Comparison of ENCODE assay signal across 7 cellular contexts in the genomic region with DNA sequence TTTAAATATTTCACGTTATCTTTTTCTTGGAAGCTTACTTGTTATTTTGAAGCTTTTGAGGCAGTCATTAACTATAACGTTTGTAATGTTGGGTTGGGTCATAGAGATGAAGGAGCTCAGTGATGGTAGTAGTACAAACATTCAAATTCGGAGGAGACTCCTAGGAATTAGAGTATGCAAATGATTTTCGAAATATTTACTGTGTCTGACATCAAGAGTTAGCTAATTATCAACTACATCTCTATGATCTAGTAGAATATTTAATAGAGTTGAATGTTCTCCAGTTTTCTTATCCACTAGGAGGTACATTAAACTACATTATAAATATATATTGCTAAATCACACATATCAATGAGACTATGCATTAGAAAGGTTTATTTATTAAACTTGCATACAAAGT.
"Had no signal": no experiment of that assay in that cellular context is flagged by ENCODE, and none has a peak within 500 bp of the region (broad histone marks: within the 10 kb centered on the region; RNA-seq: fewer than 3 reads in every experiment).

No MANE protein-coding gene starts in this region.

- DNase-seq: H9, HCEC 1CT, HFFc6, IMR-90, KG1 had no signal

- H3K9me3 Mint-ChIP-seq: GM23338, H9, HFFc6 had no signal

- H3K27ac Mint-ChIP-seq: GM23338, H9, HFFc6 had no signal

- ATAC-seq: GM23338, K562 had no signal

- H3K4me1 Mint-ChIP-seq: GM23338, H9 had no signal

- H3K4me3 ChIP-seq: GM23338, K562 had no signal

- H3K4me3 Mint-ChIP-seq: GM23338, H9, HFFc6 had no signal
